In genomic region chr4:144128673-144129072, GRCh38 we compare ENCODE assay signal across 14 cellular contexts. TPM values are rescaled to one million over a fixed set of nuclear protein-coding genes. Genes with fewer than 3 reads are reported as not detected.
"Had no signal": no experiment of that assay in that cellular context is flagged by ENCODE, and none has a peak within 500 bp of the region (broad histone marks: within the 10 kb centered on the region; RNA-seq: fewer than 3 reads in every experiment).

No MANE protein-coding gene starts in this region.

RNA-seq across cellular contexts. Expression of gene GYPA, which starts 11.8 kb away (rescaled TPM):
- total RNA-seq: activated B cell treated with CpG ODN at 0.5 μM for 24 hours; activated CD4-positive, alpha-beta memory T cell treated with anti-CD3 and anti-CD28 coated beads for 36 hours; activated CD4-positive, alpha-beta memory T cell treated with anti-CD3 and anti-CD28 coated beads, Interleukin-2, amount 10 ng/mL, durations not matched to agents 7 days and 5 days; activated CD4-positive, alpha-beta T cell treated with anti-CD3 and anti-CD28 coated beads for 36 hours; activated CD4-positive, alpha-beta T cell treated with anti-CD3 and anti-CD28 coated beads, Interleukin-2, amount 10 ng/mL, durations not matched to agents 24 days and 14 days; activated CD4-positive, alpha-beta T cell treated with anti-CD3 and anti-CD28 coated beads, Interleukin-2, amount 10 ng/mL, durations not matched to agents 7 days and 5 days; activated CD8-positive, alpha-beta memory T cell treated with anti-CD3 and anti-CD28 coated beads for 36 hours; activated CD8-positive, alpha-beta memory T cell treated with anti-CD3 and anti-CD28 coated beads, Interleukin-2, amount 10 ng/mL, durations not matched to agents 7 days and 5 days; activated CD8-positive, alpha-beta T cell treated with anti-CD3 and anti-CD28 coated beads for 36 hours; activated CD8-positive, alpha-beta T cell treated with anti-CD3 and anti-CD28 coated beads, Interleukin-2, amount 10 ng/mL, durations not matched to agents 7 days and 5 days; T-cell; T-helper 1 cell treated with Interleukin-12 subunit alpha and Interleukin-12 subunit beta and Interleukin-4 antibody, amounts not matched to agents 30 ng/mL and 1 ng/mL, for 36 hours; T-helper 17 cell; T-helper 2 cell treated with Interferon-gamma antibody and Interleukin-4, amounts not matched to agents 100 ng/mL and 5 ng/mL, for 36 hours had no signal
